Comparison of ENCODE assay signal across 6 cellular contexts in the genomic region with DNA sequence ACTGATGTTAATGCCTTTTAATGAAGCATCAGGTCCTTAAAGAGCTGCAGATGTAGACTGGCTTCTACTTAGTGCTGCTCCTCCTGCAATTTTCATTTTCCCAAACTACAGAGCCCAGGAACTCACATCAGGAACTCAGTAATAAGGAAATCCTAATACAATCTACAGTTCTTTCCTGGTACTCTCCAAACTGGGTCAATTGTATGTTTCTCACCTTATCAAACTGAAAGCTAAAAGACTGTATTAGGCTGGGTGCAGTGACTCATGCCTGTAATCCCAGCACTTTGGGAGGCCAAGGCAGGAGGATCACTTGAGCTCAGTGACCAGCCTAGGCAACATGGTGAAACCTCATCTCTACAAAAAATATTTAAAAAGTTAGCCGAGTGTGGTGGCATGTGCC.
"Had no signal": no experiment of that assay in that cellular context is flagged by ENCODE, and none has a peak within 500 bp of the region (broad histone marks: within the 10 kb centered on the region; RNA-seq: fewer than 3 reads in every experiment).

No MANE protein-coding gene starts in this region.

- H3K27ac Mint-ChIP-seq: H9 had no signal

- H3K4me3 Mint-ChIP-seq: H9 had no signal

- FAIRE-seq: HTR-8/SVneo had no signal

- DNase-seq: GOT3, H9, HCEC 1CT, IMR-90, KBM-7 had no signal

- H3K4me1 Mint-ChIP-seq: H9 had no signal
